In the genomic region with DNA sequence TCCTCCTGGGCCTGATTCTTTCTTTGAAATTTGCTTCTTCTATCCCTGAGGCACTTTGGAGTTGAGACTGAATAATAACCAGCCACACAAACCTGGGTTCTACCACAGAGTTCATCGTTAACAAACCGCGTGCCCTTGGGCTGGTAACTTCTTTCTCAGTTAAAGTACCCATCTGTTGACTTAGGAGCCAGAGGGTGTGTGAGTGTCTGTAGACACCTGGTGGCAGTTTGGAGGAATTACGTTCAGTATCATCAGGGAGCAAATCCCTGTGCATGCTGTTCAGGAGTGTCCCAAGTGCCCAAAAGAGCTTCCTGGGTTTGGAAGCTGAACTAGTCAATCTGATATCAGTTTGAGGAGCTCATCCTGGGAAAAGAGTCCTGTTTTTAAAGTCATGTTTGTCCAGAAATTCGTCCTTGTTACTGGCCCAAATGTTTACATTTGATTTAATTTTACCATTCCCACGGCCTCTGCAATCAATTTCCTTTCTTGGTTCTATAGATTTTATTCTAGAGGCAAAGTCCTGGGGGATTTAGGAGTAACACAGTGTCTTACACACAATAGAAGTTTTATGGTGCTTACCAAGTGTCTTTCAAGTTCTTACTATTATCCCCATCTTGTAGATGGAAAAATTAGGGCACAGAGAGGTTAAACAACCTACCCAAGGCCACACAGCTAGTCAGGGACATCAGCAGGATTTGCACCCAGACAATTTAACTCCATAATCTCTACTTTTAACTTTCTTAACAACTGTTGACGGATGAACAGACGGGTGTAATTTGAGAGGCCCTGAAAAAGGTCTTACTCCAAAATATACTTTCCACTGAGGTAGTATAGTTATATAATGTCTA, we compare ENCODE assay signal across 9 cellular contexts. TPM values are rescaled to one million over a fixed set of nuclear protein-coding genes. Genes with fewer than 3 reads are reported as not detected.
DNase-seq lines count a peak whose midpoint lies in the region; ATAC-seq, FAIRE-seq and TF ChIP-seq lines count a peak whose summit lies in the region.
"Had no signal": no experiment of that assay in that cellular context is flagged by ENCODE, and none has a peak within 500 bp of the region (broad histone marks: within the 10 kb centered on the region; RNA-seq: fewer than 3 reads in every experiment).

No MANE protein-coding gene starts in this region.

- peak; percentile 91 for TF ChIP-seq CTCF in D721Med (IDR thresholded peaks at IDR 0.05; ENCODE audit: insufficient read depth, missing control alignments)

- H3K9ac ChIP-seq in muscle layer of colon (ENCODE audit: low read length), result no peak overlapping the region

- no peak overlapping the region for H3K4me3 ChIP-seq in muscle layer of colon (ENCODE audit: low read depth in 1 of 2, low read length in 2 of 2)
- H3K4me3 ChIP-seq: SK-N-MC had no signal

- H3K27ac ChIP-seq in epithelial cell of prostate (peak overlapping the region; percentile 58), muscle layer of colon (ENCODE audit: low read depth, low read length) (peak overlapping the region; percentile 71)
- H3K27ac ChIP-seq: SK-N-MC had no signal

- FAIRE-seq in D721Med (lab: Jason Lieb, UNC), result no peak

- H3K4me1 ChIP-seq in muscle layer of colon (ENCODE audit: insufficient read depth, low read length), result peaks cover 55% of the 10 kb centered on the region

- DNase-seq in D721Med (ENCODE audit: insufficient read length, low spot score) (no peak), NCI-H510A (lab: John Stamatoyannopoulos, UW) (peak; percentile 6), epithelial cell of prostate (ENCODE audit: low read depth, low spot score) (no peak), ureter (ENCODE audit: low spot score) (peak; percentile 55)
- peak; percentile 3 to 11 for DNase-seq in activated CD4-positive, alpha-beta T cell treated with anti-CD3 and anti-CD28 coated beads, Interleukin-2, amount 50 U/mL, for 4 hours

- H3K9me3 ChIP-seq in muscle layer of colon (ENCODE audit: low read length), result no peaks in the 10 kb centered on the region

- no peaks in the 10 kb centered on the region for H3K36me3 ChIP-seq in muscle layer of colon (ENCODE audit: insufficient read depth, low read length)

- ATAC-seq in HG02571 (IDR thresholded peaks at IDR 0.05; ENCODE audit: unreplicated experiment) (peak; percentile 53), HG03439 (IDR thresholded peaks at IDR 0.05; ENCODE audit: unreplicated experiment) (no peak)

- H3K27me3 ChIP-seq in muscle layer of colon (ENCODE audit: control insufficient read depth in 1 of 2, insufficient read depth in 2 of 2, low read length in 2 of 2), result no peaks in the 10 kb centered on the region

RNA-seq across cellular contexts. Expression of a gene that starts 26.7 kb away (rescaled TPM):
- total RNA-seq in ureter, result not detected

RNA-seq across cellular contexts. Expression of a gene that starts 38.2 kb away (rescaled TPM):
- total RNA-seq in ureter, result not detected

Comparison
In these comparisons a context has a peak if more than half of its experiments do, and no peak if none do; other contexts are left out.
1. DNase-seq: peak in NCI-H510A (single experiment), activated CD4-positive, alpha-beta T cell treated with anti-CD3 and anti-CD28 coated beads, Interleukin-2, amount 50 U/mL, for 4 hours (2 of 2) and ureter (single experiment); none in D721Med (single experiment) and epithelial cell of prostate (single experiment).